17 cellular contexts compared by ENCODE assay signal in genomic region chr11:40281055-40281580, GRCh38.
DNase-seq lines count a peak whose midpoint lies in the region; ATAC-seq and TF ChIP-seq lines count a peak whose summit lies in the region.
"Had no signal": no experiment of that assay in that cellular context is flagged by ENCODE, and none has a peak within 500 bp of the region (broad histone marks: within the 10 kb centered on the region; RNA-seq: fewer than 3 reads in every experiment).

No MANE protein-coding gene starts in this region.

- ATAC-seq in GM18498 (IDR thresholded peaks at IDR 0.05; ENCODE audit: unreplicated experiment) (peak; percentile 67), HG02588 (IDR thresholded peaks at IDR 0.05; ENCODE audit: unreplicated experiment) (peak; percentile 91), GM19467 (IDR thresholded peaks at IDR 0.05; ENCODE audit: unreplicated experiment) (no peak), upper lobe of right lung (no peak)
- no peak for ATAC-seq in activated T-helper 17 cell treated with anti-CD3 and anti-CD28 coated beads, Interleukin-2, amount 50 U/mL, for 72 hours (replicated peaks)
- ATAC-seq: activated CD8-positive, alpha-beta T cell treated with anti-CD3 and anti-CD28 coated beads, Interleukin-2, amount 10 ng/mL, durations not matched to agents 7 days and 5 days; mucosa of descending colon had no signal

- no peaks in the 10 kb centered on the region for H3K36me3 Mint-ChIP-seq in activated T-helper 17 cell treated with anti-CD3 and anti-CD28 coated beads, Interleukin-2, amount 50 U/mL, for 72 hours (ENCODE audit: low read depth)
- H3K36me3 Mint-ChIP-seq: activated naive CD8-positive, alpha-beta T cell treated with anti-CD3 and anti-CD28 coated beads, Interleukin-2, amount 10 ng/mL, durations not matched to agents 7 days and 5 days had no signal

- H3K27me3 ChIP-seq in upper lobe of right lung = no peaks in the 10 kb centered on the region
- H3K27me3 ChIP-seq: BLaER1, spleen had no signal

- DNase-seq in astrocyte of the cerebellum (ENCODE audit: low read depth) (peak; percentile 26), upper lobe of right lung (no peak)
- no peak for DNase-seq in activated CD8-positive, alpha-beta memory T cell treated with anti-CD3 and anti-CD28 coated beads for 24 hours
- DNase-seq: activated CD8-positive, alpha-beta T cell treated with anti-CD3 and anti-CD28 coated beads, Interleukin-2, amount 10 ng/mL, durations not matched to agents 7 days and 5 days; activated naive CD8-positive, alpha-beta T cell treated with anti-CD3 and anti-CD28 coated beads, Interleukin-2, amount 10 ng/mL, durations not matched to agents 7 days and 5 days; effector memory CD4-positive, alpha-beta T cell; KBM-7; mucosa of descending colon; NCI-H510A treated with DMSO at 0.1 percent for 48 hours; spleen; SW 1271 had no signal

- no peak overlapping the region for H3K27ac Mint-ChIP-seq in activated T-helper 17 cell treated with anti-CD3 and anti-CD28 coated beads, Interleukin-2, amount 50 U/mL, for 72 hours
- H3K27ac Mint-ChIP-seq: activated CD8-positive, alpha-beta T cell treated with anti-CD3 and anti-CD28 coated beads, Interleukin-2, amount 10 ng/mL, durations not matched to agents 7 days and 5 days; activated naive CD8-positive, alpha-beta T cell treated with anti-CD3 and anti-CD28 coated beads, Interleukin-2, amount 10 ng/mL, durations not matched to agents 7 days and 5 days had no signal

- in situ Hi-C loops in astrocyte of the cerebellum (cut with HindIII; ENCODE audit: low sequenced_read_pairs) = no loop called here

- peaks cover 22% of the 10 kb centered on the region for H3K9me3 Mint-ChIP-seq in activated T-helper 17 cell treated with anti-CD3 and anti-CD28 coated beads, Interleukin-2, amount 50 U/mL, for 72 hours

- H3K4me1 ChIP-seq in mesodermal cell (ENCODE audit: control insufficient read depth, insufficient read depth, low read length, poor library complexity, severe bottlenecking) (no peaks in the 10 kb centered on the region), upper lobe of right lung (no peaks in the 10 kb centered on the region)
- H3K4me1 ChIP-seq: BLaER1, spleen had no signal

- H3K4me3 ChIP-seq in astrocyte of the cerebellum (ENCODE audit: low read depth, low read length) (peak overlapping the region; percentile 1), mesodermal cell (ENCODE audit: extremely low read depth, insufficient read depth, low read length, poor library complexity, severe bottlenecking) (no peak overlapping the region), upper lobe of right lung (no peak overlapping the region)
- H3K4me3 ChIP-seq: BLaER1, mucosa of descending colon, spleen had no signal

- no peaks in the 10 kb centered on the region for H3K36me3 ChIP-seq in mesodermal cell (ENCODE audit: control insufficient read depth, insufficient read depth, low read length)
- no peaks in the 10 kb centered on the region for H3K36me3 ChIP-seq in upper lobe of right lung
- H3K36me3 ChIP-seq: BLaER1, spleen had no signal

- no peaks in the 10 kb centered on the region for H3K4me1 Mint-ChIP-seq in activated T-helper 17 cell treated with anti-CD3 and anti-CD28 coated beads, Interleukin-2, amount 50 U/mL, for 72 hours
- H3K4me1 Mint-ChIP-seq: activated naive CD8-positive, alpha-beta T cell treated with anti-CD3 and anti-CD28 coated beads, Interleukin-2, amount 10 ng/mL, durations not matched to agents 7 days and 5 days had no signal

- H3K27me3 Mint-ChIP-seq in activated T-helper 17 cell treated with anti-CD3 and anti-CD28 coated beads, Interleukin-2, amount 50 U/mL, for 72 hours = no peaks in the 10 kb centered on the region
- H3K27me3 Mint-ChIP-seq: activated naive CD8-positive, alpha-beta T cell treated with anti-CD3 and anti-CD28 coated beads, Interleukin-2, amount 10 ng/mL, durations not matched to agents 7 days and 5 days had no signal

- intact Hi-C loops in upper lobe of right lung (cut with DNase I) = no loop called here

- WGBS in mesodermal cell (ENCODE audit: insufficient coverage in 2 of 2), 2 experiments = 76 to 81% methylated on average over 5 of the region's 6 CpGs

- H3K27ac ChIP-seq in mesodermal cell (ENCODE audit: low read depth, low read length, severe bottlenecking) = peak overlapping the region; percentile 86
- H3K27ac ChIP-seq in upper lobe of right lung = no peak overlapping the region
- H3K27ac ChIP-seq: BLaER1, spleen had no signal

- H3K4me3 Mint-ChIP-seq in activated T-helper 17 cell treated with anti-CD3 and anti-CD28 coated beads, Interleukin-2, amount 50 U/mL, for 72 hours = no peak overlapping the region
- H3K4me3 Mint-ChIP-seq: activated CD8-positive, alpha-beta T cell treated with anti-CD3 and anti-CD28 coated beads, Interleukin-2, amount 10 ng/mL, durations not matched to agents 7 days and 5 days; activated naive CD8-positive, alpha-beta T cell treated with anti-CD3 and anti-CD28 coated beads, Interleukin-2, amount 10 ng/mL, durations not matched to agents 7 days and 5 days had no signal

- H3K9me3 ChIP-seq in mesodermal cell (ENCODE audit: control insufficient read depth, low read length) (no peaks in the 10 kb centered on the region), upper lobe of right lung (no peaks in the 10 kb centered on the region)
- H3K9me3 ChIP-seq: BLaER1, mucosa of descending colon, spleen had no signal

- TF ChIP-seq CTCF in astrocyte of the cerebellum (IDR thresholded peaks at IDR 0.05; ENCODE audit: low read depth, low read length, missing control alignments) (no peak), upper lobe of right lung (IDR thresholded peaks at IDR 0.05) (no peak)

Comparison
In these comparisons a context has a peak if more than half of its experiments do, and no peak if none do; other contexts are left out.
1. ATAC-seq: peak in GM18498 (single experiment) and HG02588 (single experiment); none in GM19467 (single experiment), activated T-helper 17 cell treated with anti-CD3 and anti-CD28 coated beads, Interleukin-2, amount 50 U/mL, for 72 hours (single experiment) and upper lobe of right lung (single experiment).